8 cellular contexts compared by ENCODE assay signal in the genomic region with DNA sequence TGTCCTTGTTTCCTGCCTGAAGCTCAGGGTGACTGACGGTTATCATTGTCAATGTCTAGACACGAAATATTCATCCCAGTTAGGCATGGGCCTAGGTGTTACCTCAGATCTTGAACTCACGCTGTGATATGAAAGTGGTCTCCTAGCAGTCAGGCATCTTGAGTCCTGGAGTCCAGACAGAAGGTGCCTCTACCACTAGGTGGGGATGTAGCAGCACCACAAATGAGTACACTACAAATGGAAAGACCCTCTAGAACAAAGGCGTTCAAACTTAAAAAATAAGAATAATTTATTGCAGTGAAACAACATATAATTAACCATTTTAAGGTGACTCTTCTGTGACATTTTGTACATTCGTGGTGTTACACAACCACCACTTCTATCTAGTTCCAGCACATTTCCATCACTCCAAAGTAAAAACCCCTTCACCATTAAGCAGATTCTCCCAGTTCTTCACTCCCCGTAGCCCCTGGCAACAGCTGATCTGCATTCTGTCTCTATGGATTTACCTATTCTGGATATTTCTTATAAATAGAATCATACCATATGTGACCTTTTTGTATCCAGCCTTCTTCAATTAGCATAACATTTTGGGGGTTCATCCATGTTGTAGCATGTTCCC. TPM values are rescaled to one million over a fixed set of nuclear protein-coding genes. Genes with fewer than 3 reads are reported as not detected.
DNase-seq lines count a peak whose midpoint lies in the region; ATAC-seq and TF ChIP-seq lines count a peak whose summit lies in the region.

No MANE protein-coding gene starts in this region.

- 57 to 77% methylated on average over 4 to 6 of the region's 6 CpGs for WGBS in endodermal cell (ENCODE audit: insufficient coverage in 1 of 2, insufficient read length in 1 of 2), 2 experiments
- WGBS in mesenchymal stem cell: 43% methylated on average over 5 of the region's 6 CpGs

- H3K4me3 Mint-ChIP-seq in endodermal cell: no peak overlapping the region

- no peaks in the 10 kb centered on the region for H3K79me2 ChIP-seq in DND-41 (ENCODE audit: insufficient read depth, low read length)

- H2BK15ac ChIP-seq in mesenchymal stem cell (ENCODE audit: low read depth, poor library complexity, severe bottlenecking): no peak overlapping the region

- H3K4me3 ChIP-seq in DND-41 (ENCODE audit: low read depth in 1 of 2, low read length in 2 of 2): no peak overlapping the region
- no peak overlapping the region for H3K4me3 ChIP-seq in endodermal cell (ENCODE audit: low read length)
- no peak overlapping the region for H3K4me3 ChIP-seq in mesenchymal stem cell (ENCODE audit: insufficient read depth in 1 of 2, low read depth in 1 of 2, low read length in 2 of 2)

- H3K9me3 ChIP-seq in DND-41 (ENCODE audit: insufficient read depth, low read length, severe bottlenecking): no peaks in the 10 kb centered on the region
- no peaks in the 10 kb centered on the region for H3K9me3 ChIP-seq in endodermal cell (ENCODE audit: control insufficient read depth, low read length)
- H3K9me3 ChIP-seq in mesenchymal stem cell (ENCODE audit: control insufficient read depth, low read length): no peaks in the 10 kb centered on the region

- no peak overlapping the region for H2AFZ ChIP-seq in DND-41 (ENCODE audit: low read depth, low read length)
- H2AFZ ChIP-seq in mesenchymal stem cell (ENCODE audit: low read depth, low read length): no peak overlapping the region

- H3K27me3 ChIP-seq in DND-41 (ENCODE audit: insufficient read depth, low read length, poor library complexity) (no peaks in the 10 kb centered on the region), endodermal cell (ENCODE audit: control insufficient read depth, insufficient read depth, low read length, poor library complexity, severe bottlenecking) (peaks cover 27% of the 10 kb centered on the region), mesenchymal stem cell (ENCODE audit: control insufficient read depth in 1 of 2, insufficient read depth in 1 of 2, low read length in 2 of 2) (no peaks in the 10 kb centered on the region)

- no peak overlapping the region for H2BK5ac ChIP-seq in mesenchymal stem cell (ENCODE audit: low read depth, low read length, poor library complexity, severe bottlenecking)

- no peaks in the 10 kb centered on the region for H3K36me3 Mint-ChIP-seq in endodermal cell (ENCODE audit: low read depth)

- H3K27ac ChIP-seq in DND-41 (ENCODE audit: low read length): no peak overlapping the region
- no peak overlapping the region for H3K27ac ChIP-seq in endodermal cell (ENCODE audit: low read depth, low read length)
- H3K27ac ChIP-seq in mesenchymal stem cell (ENCODE audit: low read length, poor library complexity, severe bottlenecking): no peak overlapping the region

- H3K9ac ChIP-seq in DND-41 (ENCODE audit: low read depth, low read length): no peak overlapping the region
- no peak overlapping the region for H3K9ac ChIP-seq in endodermal cell (ENCODE audit: extremely low read depth, low read length, poor library complexity, severe bottlenecking)
- no peak overlapping the region for H3K9ac ChIP-seq in mesenchymal stem cell (ENCODE audit: low read length)

- H2BK120ac ChIP-seq in mesenchymal stem cell (ENCODE audit: low read depth, low read length): no peak overlapping the region

- no peak overlapping the region for H3K18ac ChIP-seq in mesenchymal stem cell (ENCODE audit: low read depth in 1 of 2, low read length in 2 of 2)

- peaks cover 6% of the 10 kb centered on the region for H3K4me1 Mint-ChIP-seq in endodermal cell

- H3K27me3 Mint-ChIP-seq in endodermal cell (ENCODE audit: insufficient read depth): no peaks in the 10 kb centered on the region

- H3K4ac ChIP-seq in mesenchymal stem cell (ENCODE audit: low read depth in 1 of 2, low read length in 2 of 2): no peak overlapping the region

- no peak overlapping the region for H3K4me2 ChIP-seq in DND-41 (ENCODE audit: insufficient read depth, low read length)
- no peak overlapping the region for H3K4me2 ChIP-seq in mesenchymal stem cell (ENCODE audit: low read length, poor library complexity, severe bottlenecking)

- H4K20me1 ChIP-seq in DND-41 (ENCODE audit: insufficient read depth, low read length): no peaks in the 10 kb centered on the region

- peak; percentile 41 for DNase-seq in DND-41
- peak; percentile 42 for DNase-seq in HuH-7 (ENCODE audit: low spot score)
- DNase-seq in SHP77 (lab: John Stamatoyannopoulos, UW): peak; percentile 44 to 65
- DNase-seq in endodermal cell: peak; percentile 84
- peak; percentile 71 for DNase-seq in mesenchymal stem cell
- no peak for DNase-seq in activated effector memory CD4-positive, alpha-beta T cell treated with Interleukin-2 at 50 U/mL for 16 hours
- no peak for DNase-seq in cerebellar nuclear complex (lab: John Stamatoyannopoulos, UW)

- ATAC-seq in DND-41 (ENCODE audit: insufficient read depth, low read depth) (peak; percentile 65; the same call in 2 of the 3 replicates), GM18907 (IDR thresholded peaks at IDR 0.05; ENCODE audit: unreplicated experiment) (peak; percentile 79)

- H3K23ac ChIP-seq in mesenchymal stem cell (ENCODE audit: low read length in 2 of 2): no peak overlapping the region

- no peak overlapping the region for H3K27ac Mint-ChIP-seq in endodermal cell

- H3K14ac ChIP-seq in mesenchymal stem cell (ENCODE audit: low read length in 2 of 2): no peak overlapping the region

- no peaks in the 10 kb centered on the region for H3K36me3 ChIP-seq in DND-41 (ENCODE audit: insufficient read depth, low read length)
- no peaks in the 10 kb centered on the region for H3K36me3 ChIP-seq in endodermal cell (ENCODE audit: control insufficient read depth, insufficient read depth, low read length)
- no peaks in the 10 kb centered on the region for H3K36me3 ChIP-seq in mesenchymal stem cell (ENCODE audit: control insufficient read depth in 1 of 2, insufficient read depth in 2 of 2, low read depth in 1 of 2, low read length in 2 of 2)

- H3K4me1 ChIP-seq in DND-41 (ENCODE audit: insufficient read depth, low read length) (no peaks in the 10 kb centered on the region), endodermal cell (ENCODE audit: control insufficient read depth, insufficient read depth, low read length) (peaks cover 5% of the 10 kb centered on the region), mesenchymal stem cell (ENCODE audit: control insufficient read depth, insufficient read depth, low read depth, low read length) (peaks cover 2% of the 10 kb centered on the region)

- H3K79me1 ChIP-seq in mesenchymal stem cell (replicated peaks; ENCODE audit: low read length, poor library complexity, severe bottlenecking): no peaks in the 10 kb centered on the region

- H2AK5ac ChIP-seq in mesenchymal stem cell (ENCODE audit: low read length, severe bottlenecking): no peak overlapping the region

- no peak overlapping the region for H4K91ac ChIP-seq in mesenchymal stem cell (ENCODE audit: low read length)

- no peak overlapping the region for H4K8ac ChIP-seq in mesenchymal stem cell (ENCODE audit: low read length)

- H3K9me3 Mint-ChIP-seq in endodermal cell: no peaks in the 10 kb centered on the region

- H2BK12ac ChIP-seq in mesenchymal stem cell (ENCODE audit: low read length in 2 of 2): no peak overlapping the region

- peak; percentile 69 for TF ChIP-seq CTCF in DND-41 (IDR thresholded peaks at IDR 0.05; ENCODE audit: borderline replicate concordance, extremely low read depth, low read length, poor library complexity, severe bottlenecking)
- peak; percentile 90 for TF ChIP-seq CTCF in endodermal cell (conservative IDR thresholded peaks at IDR 0.05)

RNA-seq across cellular contexts. Expression of a gene that starts 11.9 kb away (rescaled TPM):
- 10 to 100 TPM; 20.1 to 30.8 TPM for total RNA-seq in endodermal cell
- 3.4 TPM for polyA plus RNA-seq in endodermal cell (2013, experiment 1 of 2)
- 2.8 TPM for polyA plus RNA-seq in endodermal cell (2013, experiment 2 of 2)
- 6.9 TPM for polyA plus RNA-seq in mesenchymal stem cell (2013, experiment 1 of 2)
- 5.3 TPM for polyA plus RNA-seq in mesenchymal stem cell (2013, experiment 2 of 2)

Comparison
In these comparisons a context has a peak if more than half of its experiments do, and no peak if none do; other contexts are left out.
1. DNase-seq: peak in DND-41 (single experiment), HuH-7 (single experiment), SHP77 (2 of 2), endodermal cell (single experiment) and mesenchymal stem cell (single experiment); none in activated effector memory CD4-positive, alpha-beta T cell treated with Interleukin-2 at 50 U/mL for 16 hours (single experiment) and cerebellar nuclear complex (0 of 2).